In the genomic region with DNA sequence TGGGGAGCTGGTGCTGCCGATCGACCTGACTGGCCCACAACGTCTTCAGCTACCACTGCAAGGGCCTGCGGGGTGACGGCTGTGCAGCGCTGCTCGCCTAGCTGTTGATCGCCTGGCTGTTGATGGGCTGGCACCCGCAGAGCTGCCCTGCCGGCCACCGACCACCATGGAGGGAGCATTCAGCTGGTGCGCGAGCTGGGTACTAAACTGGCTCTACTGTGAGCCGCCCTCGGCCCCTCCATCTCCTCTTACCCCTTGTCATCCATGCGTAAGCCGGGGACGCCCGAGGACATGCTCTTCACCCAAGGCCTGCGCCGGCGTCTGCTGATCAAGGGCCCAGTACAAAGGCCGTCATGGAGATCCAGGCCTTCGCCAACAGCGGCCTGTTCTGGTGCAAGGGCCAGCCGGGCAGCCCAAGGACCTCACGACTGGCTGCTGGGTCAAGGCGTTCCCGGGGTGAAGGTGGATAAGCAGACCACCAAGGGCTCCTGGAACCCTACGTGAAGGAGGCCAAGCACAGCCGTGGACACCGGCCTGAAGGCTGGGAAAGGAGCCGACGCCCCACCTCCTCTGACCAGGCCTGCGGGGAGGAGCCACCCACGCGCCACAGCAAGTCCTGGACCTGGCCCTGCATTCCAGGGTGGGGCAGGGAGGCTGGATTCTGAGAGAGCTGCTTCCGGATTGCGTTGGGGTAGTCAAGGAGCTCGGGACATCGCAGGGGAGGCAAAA, we compare ENCODE assay signal across 23 cellular contexts. TPM values are rescaled to one million over a fixed set of nuclear protein-coding genes. Genes with fewer than 3 reads are reported as not detected.
DNase-seq lines count a peak whose midpoint lies in the region; ATAC-seq, FAIRE-seq and TF ChIP-seq lines count a peak whose summit lies in the region.
"Had no signal": no experiment of that assay in that cellular context is flagged by ENCODE, and none has a peak within 500 bp of the region (broad histone marks: within the 10 kb centered on the region; RNA-seq: fewer than 3 reads in every experiment).

No MANE protein-coding gene starts in this region.

- no peaks in the 10 kb centered on the region for H3K9me3 ChIP-seq in lower lobe of right lung
- H3K9me3 ChIP-seq: A549, thyroid gland had no signal

- TF ChIP-seq CTCF in epithelial cell of esophagus (IDR thresholded peaks at IDR 0.05; ENCODE audit: insufficient read depth, low read depth, low read length, missing control alignments) = no peak
- TF ChIP-seq CTCF in lower lobe of right lung (IDR thresholded peaks at IDR 0.05) = no peak

- H3K4me3 ChIP-seq in epithelial cell of esophagus (ENCODE audit: low read length) (no peak overlapping the region), lower lobe of right lung (no peak overlapping the region)
- H3K4me3 ChIP-seq: A549, GM12878, lung, SK-N-MC, skin epidermis, thyroid gland had no signal

- ATAC-seq in stimulated activated naive CD8-positive, alpha-beta T cell treated with anti-CD3 and anti-CD28 coated beads, Interleukin-15, Interleukin-2, amounts not matched to agents 100 U/mL and 50 U/mL, for 24 hours = peak; percentile 28
- no peak for ATAC-seq in stimulated activated naive CD8-positive, alpha-beta T cell treated with anti-CD3 and anti-CD28 coated beads, Interleukin-15, amount 100 ng/mL, for 72 hours
- ATAC-seq in lower lobe of right lung = peak; percentile 74 to 76
- no peak for ATAC-seq in activated naive CD8-positive, alpha-beta T cell treated with anti-CD3 and anti-CD28 coated beads, Interleukin-2, amount 50 U/mL, for 24 hours
- ATAC-seq in GM21529 (IDR thresholded peaks at IDR 0.05; ENCODE audit: unreplicated experiment) = no peak
- ATAC-seq in stimulated activated effector memory CD8-positive, alpha-beta T cell treated with anti-CD3 and anti-CD28 coated beads, Interleukin-12 subunit alpha, Interleukin-12 subunit beta, amount 100 ng/mL, for 72 hours = no peak
- ATAC-seq: GM12878; stimulated activated naive B cell treated with anti-CD40 and anti-IgM and Interleukin-4, amounts not matched to agents 10 μg/mL and 1 μg/mL and 100 μg/mL, for 72 hours had no signal

- no peaks in the 10 kb centered on the region for H3K9me3 Mint-ChIP-seq in stimulated activated naive CD8-positive, alpha-beta T cell treated with anti-CD3 and anti-CD28 coated beads, Interleukin-15, amount 100 ng/mL, for 72 hours
- H3K9me3 Mint-ChIP-seq in activated naive CD8-positive, alpha-beta T cell treated with anti-CD3 and anti-CD28 coated beads, Interleukin-2, amount 50 U/mL, for 24 hours = no peaks in the 10 kb centered on the region
- no peaks in the 10 kb centered on the region for H3K9me3 Mint-ChIP-seq in stimulated activated effector memory CD8-positive, alpha-beta T cell treated with anti-CD3 and anti-CD28 coated beads, Interleukin-12 subunit alpha, Interleukin-12 subunit beta, amount 100 ng/mL, for 72 hours
- H3K9me3 Mint-ChIP-seq: activated CD4-positive, alpha-beta T cell treated with anti-CD3 and anti-CD28 coated beads, Interleukin-2, amount 10 ng/mL, durations not matched to agents 24 days and 14 days; activated naive CD4-positive, alpha-beta T cell treated with anti-CD3 and anti-CD28 coated beads, Interleukin-2, amount 50 U/mL, for 24 hours; stimulated activated naive B cell treated with anti-CD40 and anti-IgM and Interleukin-4, amounts not matched to agents 10 μg/mL and 1 μg/mL and 100 μg/mL, for 72 hours had no signal

- H3K4me3 Mint-ChIP-seq in stimulated activated naive CD8-positive, alpha-beta T cell treated with anti-CD3 and anti-CD28 coated beads, Interleukin-15, amount 100 ng/mL, for 72 hours = no peak overlapping the region
- no peak overlapping the region for H3K4me3 Mint-ChIP-seq in activated naive CD8-positive, alpha-beta T cell treated with anti-CD3 and anti-CD28 coated beads, Interleukin-2, amount 50 U/mL, for 24 hours
- no peak overlapping the region for H3K4me3 Mint-ChIP-seq in stimulated activated effector memory CD8-positive, alpha-beta T cell treated with anti-CD3 and anti-CD28 coated beads, Interleukin-12 subunit alpha, Interleukin-12 subunit beta, amount 100 ng/mL, for 72 hours
- H3K4me3 Mint-ChIP-seq: activated CD4-positive, alpha-beta T cell treated with anti-CD3 and anti-CD28 coated beads, Interleukin-2, amount 10 ng/mL, durations not matched to agents 24 days and 14 days; activated naive CD4-positive, alpha-beta T cell treated with anti-CD3 and anti-CD28 coated beads, Interleukin-2, amount 50 U/mL, for 24 hours; B cell; stimulated activated naive B cell treated with anti-CD40 and anti-IgM and Interleukin-4, amounts not matched to agents 10 μg/mL and 1 μg/mL and 100 μg/mL, for 72 hours had no signal

- FAIRE-seq in GM12892 (lab: Jason Lieb, UNC) = no peak
- FAIRE-seq: A549, GM12878 had no signal

- intact Hi-C loops in lower lobe of right lung (cut with DNase I) = no loop called here

- no peaks in the 10 kb centered on the region for H3K27me3 ChIP-seq in lower lobe of right lung (ENCODE audit: low read depth)
- H3K27me3 ChIP-seq: thyroid gland had no signal

- H3K36me3 ChIP-seq in lower lobe of right lung = no peaks in the 10 kb centered on the region
- H3K36me3 ChIP-seq: thyroid gland had no signal

- TF ChIP-seq POLR2A in GM12892 (IDR thresholded peaks at IDR 0.05; ENCODE audit: low read depth, low read length) = no peak

- no peak overlapping the region for H3K27ac Mint-ChIP-seq in stimulated activated naive CD8-positive, alpha-beta T cell treated with anti-CD3 and anti-CD28 coated beads, Interleukin-15, amount 100 ng/mL, for 72 hours
- H3K27ac Mint-ChIP-seq in activated naive CD8-positive, alpha-beta T cell treated with anti-CD3 and anti-CD28 coated beads, Interleukin-2, amount 50 U/mL, for 24 hours = no peak overlapping the region
- H3K27ac Mint-ChIP-seq in stimulated activated effector memory CD8-positive, alpha-beta T cell treated with anti-CD3 and anti-CD28 coated beads, Interleukin-12 subunit alpha, Interleukin-12 subunit beta, amount 100 ng/mL, for 72 hours = no peak overlapping the region
- H3K27ac Mint-ChIP-seq: activated CD4-positive, alpha-beta T cell treated with anti-CD3 and anti-CD28 coated beads, Interleukin-2, amount 10 ng/mL, durations not matched to agents 24 days and 14 days; activated naive CD4-positive, alpha-beta T cell treated with anti-CD3 and anti-CD28 coated beads, Interleukin-2, amount 50 U/mL, for 24 hours; B cell had no signal

- H3K4me1 Mint-ChIP-seq in stimulated activated naive CD8-positive, alpha-beta T cell treated with anti-CD3 and anti-CD28 coated beads, Interleukin-15, amount 100 ng/mL, for 72 hours = peaks cover 8% of the 10 kb centered on the region
- H3K4me1 Mint-ChIP-seq in activated naive CD8-positive, alpha-beta T cell treated with anti-CD3 and anti-CD28 coated beads, Interleukin-2, amount 50 U/mL, for 24 hours = peaks cover 9% of the 10 kb centered on the region
- peaks cover 1% of the 10 kb centered on the region for H3K4me1 Mint-ChIP-seq in stimulated activated effector memory CD8-positive, alpha-beta T cell treated with anti-CD3 and anti-CD28 coated beads, Interleukin-12 subunit alpha, Interleukin-12 subunit beta, amount 100 ng/mL, for 72 hours

- DNase-seq in stimulated activated naive CD8-positive, alpha-beta T cell treated with anti-CD3 and anti-CD28 coated beads, Interleukin-15, Interleukin-2, amounts not matched to agents 100 U/mL and 50 U/mL, for 24 hours = no peak
- DNase-seq in stimulated activated naive CD8-positive, alpha-beta T cell treated with anti-CD3 and anti-CD28 coated beads, Interleukin-15, amount 100 ng/mL, for 72 hours = no peak
- DNase-seq in epithelial cell of esophagus (ENCODE audit: low read depth) = peak; percentile 44
- DNase-seq in lower lobe of right lung = no peak
- DNase-seq in GM12892 (ENCODE audit: insufficient read length) = no peak
- no peak for DNase-seq in activated naive CD8-positive, alpha-beta T cell treated with anti-CD3 and anti-CD28 coated beads, Interleukin-2, amount 50 U/mL, for 24 hours
- DNase-seq in stimulated activated effector memory CD8-positive, alpha-beta T cell treated with anti-CD3 and anti-CD28 coated beads, Interleukin-12 subunit alpha, Interleukin-12 subunit beta, amount 100 ng/mL, for 72 hours (ENCODE audit: low spot score in 2 of 2) = no peak
- DNase-seq: activated CD4-positive, alpha-beta T cell treated with anti-CD3 and anti-CD28 coated beads, Interleukin-2, amount 10 ng/mL, durations not matched to agents 24 days and 14 days; head of caudate nucleus; NCI-H1417; NCI-H2107; NCI-H526; stimulated activated naive B cell treated with anti-CD40 and anti-IgM and Interleukin-4, amounts not matched to agents 10 μg/mL and 1 μg/mL and 100 μg/mL, for 72 hours; T-helper 2 cell; thyroid gland had no signal

- H3K27ac ChIP-seq in lower lobe of right lung = no peak overlapping the region
- H3K27ac ChIP-seq: A549, SK-N-MC, skin epidermis, thyroid gland had no signal

- no peaks in the 10 kb centered on the region for H3K4me1 ChIP-seq in lower lobe of right lung
- H3K4me1 ChIP-seq: A549, thyroid gland had no signal

- H3K36me3 Mint-ChIP-seq in activated naive CD8-positive, alpha-beta T cell treated with anti-CD3 and anti-CD28 coated beads, Interleukin-2, amount 50 U/mL, for 24 hours (ENCODE audit: low read depth) = peaks cover 11% of the 10 kb centered on the region
- H3K36me3 Mint-ChIP-seq in stimulated activated effector memory CD8-positive, alpha-beta T cell treated with anti-CD3 and anti-CD28 coated beads, Interleukin-12 subunit alpha, Interleukin-12 subunit beta, amount 100 ng/mL, for 72 hours = no peaks in the 10 kb centered on the region

- H3K27me3 Mint-ChIP-seq in stimulated activated naive CD8-positive, alpha-beta T cell treated with anti-CD3 and anti-CD28 coated beads, Interleukin-15, amount 100 ng/mL, for 72 hours = no peaks in the 10 kb centered on the region
- no peaks in the 10 kb centered on the region for H3K27me3 Mint-ChIP-seq in activated naive CD8-positive, alpha-beta T cell treated with anti-CD3 and anti-CD28 coated beads, Interleukin-2, amount 50 U/mL, for 24 hours
- H3K27me3 Mint-ChIP-seq: activated CD4-positive, alpha-beta T cell treated with anti-CD3 and anti-CD28 coated beads, Interleukin-2, amount 10 ng/mL, durations not matched to agents 24 days and 14 days; activated naive CD4-positive, alpha-beta T cell treated with anti-CD3 and anti-CD28 coated beads, Interleukin-2, amount 50 U/mL, for 24 hours; B cell; stimulated activated naive B cell treated with anti-CD40 and anti-IgM and Interleukin-4, amounts not matched to agents 10 μg/mL and 1 μg/mL and 100 μg/mL, for 72 hours had no signal

RNA-seq across cellular contexts. Expression of gene SFMBT1, which starts 46.9 kb away (rescaled TPM):
- 17.3 TPM for total RNA-seq in lower lobe of right lung
- polyA plus RNA-seq in GM12892 (2012; ENCODE audit: missing spikeins) = 6.4 TPM

Comparison
In these comparisons a context has a peak if more than half of its experiments do, and no peak if none do; other contexts are left out.
1. ATAC-seq: peak in stimulated activated naive CD8-positive, alpha-beta T cell treated with anti-CD3 and anti-CD28 coated beads, Interleukin-15, Interleukin-2, amounts not matched to agents 100 U/mL and 50 U/mL, for 24 hours (single experiment) and lower lobe of right lung (2 of 2); none in stimulated activated naive CD8-positive, alpha-beta T cell treated with anti-CD3 and anti-CD28 coated beads, Interleukin-15, amount 100 ng/mL, for 72 hours (single experiment), activated naive CD8-positive, alpha-beta T cell treated with anti-CD3 and anti-CD28 coated beads, Interleukin-2, amount 50 U/mL, for 24 hours (single experiment), GM21529 (single experiment) and stimulated activated effector memory CD8-positive, alpha-beta T cell treated with anti-CD3 and anti-CD28 coated beads, Interleukin-12 subunit alpha, Interleukin-12 subunit beta, amount 100 ng/mL, for 72 hours (single experiment).